ENCODE assay signal across 24 cellular contexts in the genomic region with DNA sequence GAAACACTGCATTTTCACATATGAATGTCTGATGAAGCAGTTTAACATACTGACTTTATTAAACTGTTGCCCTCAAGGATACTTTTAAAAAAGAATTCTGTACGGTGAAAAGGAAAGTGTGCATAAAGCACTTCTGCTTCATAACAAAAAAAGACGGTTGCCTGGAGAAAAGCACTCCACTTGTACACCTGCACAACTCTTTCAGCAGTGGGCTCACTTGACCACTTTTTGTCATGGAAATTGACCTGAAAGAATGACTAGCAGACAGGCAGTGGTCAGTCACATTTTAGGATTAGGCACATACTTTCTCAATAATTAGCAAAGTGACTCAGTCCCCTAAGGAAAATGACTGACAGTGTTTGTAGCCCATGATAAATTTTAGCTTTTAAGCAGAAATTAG.
"Had no signal": no experiment of that assay in that cellular context is flagged by ENCODE, and none has a peak within 500 bp of the region (broad histone marks: within the 10 kb centered on the region; RNA-seq: fewer than 3 reads in every experiment).

No MANE protein-coding gene starts in this region.

- H3K27ac ChIP-seq: brain microvascular endothelial cell, VCaP had no signal

- H3K9me3 ChIP-seq: MG63 had no signal

- H3K27me3 ChIP-seq: brain microvascular endothelial cell, MG63 had no signal

- ATAC-seq: activated CD4-positive, alpha-beta T cell treated with anti-CD3 and anti-CD28 coated beads for 36 hours; activated T-helper 17 cell treated with anti-CD3 and anti-CD28 coated beads, Interleukin-2, amount 50 U/mL, for 72 hours; T-cell had no signal

- DNase-seq: activated CD4-positive, alpha-beta memory T cell treated with anti-CD3 and anti-CD28 coated beads, Interleukin-2, amount 10 ng/mL, durations not matched to agents 7 days and 5 days; activated CD4-positive, alpha-beta T cell treated with anti-CD3 and anti-CD28 coated beads for 36 hours; activated CD4-positive, alpha-beta T cell treated with anti-CD3 and anti-CD28 coated beads, Interleukin-2, amount 50 U/mL, for 1 hour; activated CD4-positive, CD25-positive, alpha-beta regulatory T cell; activated gamma-delta T cell; activated naive CD4-positive, alpha-beta T cell treated with anti-CD3 and anti-CD28 coated beads for 36 hours; activated T-cell treated with anti-CD3 and anti-CD28 coated beads for 4 hours; activated T-cell treated with anti-CD3 and anti-CD28 coated beads, Interleukin-2, amount 50 U/mL, for 48 hours; brain microvascular endothelial cell; cerebellar nuclear complex; MG63; MV-4-11; NCI-H1092 treated with DMSO at 0.1 percent for 48 hours; NCI-H1436 treated with DMSO at 0.1 percent for 48 hours; NCI-H187; NCI-H2081; NCI-H446; NCI-H524; SIG-M5; T-cell; T-helper 2 cell; T1000 had no signal

- H3K36me3 ChIP-seq: brain microvascular endothelial cell, MG63 had no signal

- H3K4me3 ChIP-seq: MG63 had no signal
